ENCODE assay signal across 11 cellular contexts in the genomic region with DNA sequence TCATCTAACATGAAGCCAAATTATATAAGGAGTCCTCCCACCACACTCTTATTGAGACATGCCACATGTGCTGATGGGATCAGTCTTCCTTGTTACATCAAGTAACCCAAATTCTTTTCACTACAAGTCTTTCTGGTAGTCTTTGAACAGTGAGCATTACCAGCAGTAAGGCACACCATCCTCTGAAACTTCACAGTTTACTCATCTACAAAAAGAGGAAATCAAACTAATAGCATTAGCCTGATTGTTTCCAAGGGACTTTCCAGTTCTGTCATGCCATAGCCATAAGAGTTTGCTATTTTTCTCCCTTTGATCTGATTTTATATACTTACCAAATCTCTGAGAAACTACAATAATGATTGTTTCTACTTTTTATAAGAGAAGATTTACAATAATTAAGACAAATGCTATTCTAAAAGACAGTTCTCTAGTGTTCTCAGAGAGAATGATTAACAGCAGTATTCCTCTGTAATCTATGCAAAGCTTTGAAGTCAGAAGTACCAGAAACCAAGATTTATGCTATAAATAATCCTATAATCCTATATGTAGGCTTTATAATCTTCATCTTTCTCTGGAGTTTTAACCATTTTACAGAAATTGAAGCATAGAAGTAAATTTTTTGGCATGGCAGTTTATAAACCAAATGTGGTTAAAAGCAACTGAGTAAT.
DNase-seq lines count a peak whose midpoint lies in the region; ATAC-seq and TF ChIP-seq lines count a peak whose summit lies in the region.
"Had no signal": no experiment of that assay in that cellular context is flagged by ENCODE, and none has a peak within 500 bp of the region (broad histone marks: within the 10 kb centered on the region; RNA-seq: fewer than 3 reads in every experiment).

No MANE protein-coding gene starts in this region.

- CTCF ChIA-PET in GM10248 (lab: Yijun Ruan, JAX), result no interaction called here

- intact Hi-C loops in posterior vena cava (cut with DNase I), result no loop called here

- ATAC-seq in GM19324 (IDR thresholded peaks at IDR 0.05; ENCODE audit: low FRiP score, unreplicated experiment) (peak; percentile 98), HG02623 (IDR thresholded peaks at IDR 0.05; ENCODE audit: unreplicated experiment) (peak; percentile 99), HG03378 (IDR thresholded peaks at IDR 0.05; ENCODE audit: unreplicated experiment) (peak; percentile 100)

- DNase-seq in GM10248 (ENCODE audit: extremely low spot score) (peak; percentile 67), activated gamma-delta T cell treated with Interleukin-2 at 50 U/mL for 16 hours (no peak), posterior vena cava (ENCODE audit: low spot score) (no peak), SHP77 treated with DMSO at 0.1 percent for 48 hours (lab: John Stamatoyannopoulos, UW) (no peak)
- no peak for DNase-seq in activated CD4-positive, alpha-beta T cell treated with anti-CD3 and anti-CD28 coated beads for 48 hours
- DNase-seq: activated T-cell treated with anti-CD3 and anti-CD28 coated beads for 4 hours; naive B cell; stimulated activated CD8-positive, alpha-beta memory T cell treated with anti-CD3 and anti-CD28 coated beads, Interleukin-4, amount 100 ng/mL, for 48 hours had no signal

- no peak for TF ChIP-seq CTCF in GM10248 (IDR thresholded peaks at IDR 0.05; ENCODE audit: control extremely low read depth, extremely low read depth, low read depth, missing control alignments)

- POLR2A ChIA-PET in GM10248 (lab: Yijun Ruan, JAX), result no interaction called here
